ENCODE assay signal across 1 cellular context in genomic region chr21:27580276-27580675, GRCh38.
TF ChIP-seq lines count a peak whose summit lies in the region.

No MANE protein-coding gene starts in this region.

TF ChIP-seq in IMR-90, 13 proteins besides CTCF, POLR2A, EP300 and RAD21:
- no peak for TF ChIP-seq CEBPB (IDR thresholded peaks at IDR 0.05; ENCODE audit: low read depth, low read length)
- TF ChIP-seq MAZ (IDR thresholded peaks at IDR 0.05; ENCODE audit: borderline replicate concordance, low read depth, low read length) = no peak
- TF ChIP-seq RFX5 (IDR thresholded peaks at IDR 0.05; ENCODE audit: low read depth, low read length) = no peak
- TF ChIP-seq SMC3 (IDR thresholded peaks at IDR 0.05; ENCODE audit: low read depth, low read length) = no peak
- TF ChIP-seq BHLHE40 (IDR thresholded peaks at IDR 0.05; ENCODE audit: low read depth, low read length) = no peak
- no peak for TF ChIP-seq FOS (IDR thresholded peaks at IDR 0.05; ENCODE audit: low read depth, low read length)
- TF ChIP-seq CHD1 (IDR thresholded peaks at IDR 0.05; ENCODE audit: low read depth, low read length) = no peak
- TF ChIP-seq RCOR1 (IDR thresholded peaks at IDR 0.05; ENCODE audit: insufficient replicate concordance, low read length) = no peak
- TF ChIP-seq MAFK (IDR thresholded peaks at IDR 0.05; ENCODE audit: low read depth, low read length) = no peak
- TF ChIP-seq MXI1 (IDR thresholded peaks at IDR 0.05; ENCODE audit: borderline replicate concordance, low read depth, low read length) = no peak
- no peak for TF ChIP-seq NFE2L2 (IDR thresholded peaks at IDR 0.05; ENCODE audit: low read depth, low read length)
- no peak for TF ChIP-seq USF2 (IDR thresholded peaks at IDR 0.05; ENCODE audit: low read depth, low read length)
- no peak for TF ChIP-seq ELK1 (IDR thresholded peaks at IDR 0.05; ENCODE audit: borderline replicate concordance, low read depth, low read length)
